ENCODE assay signal across 8 cellular contexts in genomic region chr20:47610247-47610944, GRCh38.
DNase-seq lines count a peak whose midpoint lies in the region; ATAC-seq lines count a peak whose summit lies in the region.

No MANE protein-coding gene starts in this region.

- peak overlapping the region; percentile 69 for H3K4me3 Mint-ChIP-seq in activated T-cell treated with anti-CD3 and anti-CD28 coated beads, Interleukin-2, amount 50 U/mL, for 24 hours

- peaks cover 73% of the 10 kb centered on the region for H3K36me3 Mint-ChIP-seq in activated T-cell treated with anti-CD3 and anti-CD28 coated beads, Interleukin-2, amount 50 U/mL, for 24 hours (ENCODE audit: low read depth)

- DNase-seq in activated gamma-delta T cell treated with Interleukin-2 at 50 U/mL for 16 hours (peak; percentile 48), activated gamma-delta T cell (lab: John Stamatoyannopoulos, UW) (no peak), NOMO-1 treated with DMSO at 0.1 percent for 48 hours (lab: John Stamatoyannopoulos, UW; ENCODE audit: unreplicated experiment) (peak; percentile 65), left cardiac atrium (peak; percentile 79), NCI-H2171 (lab: John Stamatoyannopoulos, UW) (no peak), NCI-H2107 (lab: John Stamatoyannopoulos, UW) (no peak)
- DNase-seq in activated T-cell treated with anti-CD3 and anti-CD28 coated beads, Interleukin-2, amount 50 U/mL, for 24 hours, result peak; percentile 61
- DNase-seq in stimulated activated CD4-positive, alpha-beta T cell treated with anti-CD3 and anti-CD28 coated beads, Interleukin-2, amount 100 ng/mL, for 24 hours, result peak; percentile 74 to 79

- no peaks in the 10 kb centered on the region for H3K27me3 Mint-ChIP-seq in activated T-cell treated with anti-CD3 and anti-CD28 coated beads, Interleukin-2, amount 50 U/mL, for 24 hours

- peak in 1 of 2 donors; percentile 89 for ATAC-seq in left cardiac atrium

- peaks cover 91% of the 10 kb centered on the region for H3K4me1 Mint-ChIP-seq in activated T-cell treated with anti-CD3 and anti-CD28 coated beads, Interleukin-2, amount 50 U/mL, for 24 hours (ENCODE audit: low read depth)

- peak overlapping the region; percentile 97 for H3K27ac Mint-ChIP-seq in activated T-cell treated with anti-CD3 and anti-CD28 coated beads, Interleukin-2, amount 50 U/mL, for 24 hours

- intact Hi-C loops in left cardiac atrium (cut with DNase I), result loop anchor here (10.0 kb wide), 3 partner anchors 106 to 856 kb away; partner anchors contain the start of gene NCOA3 (in 1 of the 2)

- no peaks in the 10 kb centered on the region for H3K9me3 Mint-ChIP-seq in activated T-cell treated with anti-CD3 and anti-CD28 coated beads, Interleukin-2, amount 50 U/mL, for 24 hours

Comparison
In these comparisons a context has a peak if more than half of its experiments do, and no peak if none do; other contexts are left out.
1. DNase-seq: peak in activated gamma-delta T cell treated with Interleukin-2 at 50 U/mL for 16 hours (single experiment), NOMO-1 treated with DMSO at 0.1 percent for 48 hours (single experiment), activated T-cell treated with anti-CD3 and anti-CD28 coated beads, Interleukin-2, amount 50 U/mL, for 24 hours (single experiment), left cardiac atrium (single experiment) and stimulated activated CD4-positive, alpha-beta T cell treated with anti-CD3 and anti-CD28 coated beads, Interleukin-2, amount 100 ng/mL, for 24 hours (2 of 2); none in activated gamma-delta T cell (single experiment), NCI-H2171 (single experiment) and NCI-H2107 (single experiment).